In genomic region chr5:40681351-40682311, GRCh38 we compare ENCODE assay signal across 8 cellular contexts. TPM values are rescaled to one million over a fixed set of nuclear protein-coding genes. Genes with fewer than 3 reads are reported as not detected.
A peak's percentile ranks its signal among the peaks of the same experiment; 100 is the strongest.
DNase-seq lines count a peak whose midpoint lies in the region; ATAC-seq and TF ChIP-seq lines count a peak whose summit lies in the region.

No MANE protein-coding gene starts in this region.

- peak overlapping the region; percentile 90 for H3K4me2 ChIP-seq in mammary epithelial cell (ENCODE audit: insufficient read depth, low read depth, low read length)

- no peaks in the 10 kb centered on the region for H3K9me3 Mint-ChIP-seq in stimulated activated effector memory CD8-positive, alpha-beta T cell treated with anti-CD3 and anti-CD28 coated beads, Interleukin-12 subunit alpha, Interleukin-12 subunit beta, amount 100 ng/mL, for 72 hours

- H3K36me3 Mint-ChIP-seq in stimulated activated effector memory CD8-positive, alpha-beta T cell treated with anti-CD3 and anti-CD28 coated beads, Interleukin-12 subunit alpha, Interleukin-12 subunit beta, amount 100 ng/mL, for 72 hours, result peaks cover 82% of the 10 kb centered on the region

- H3K4me3 ChIP-seq in AG04449 (ENCODE audit: low read depth, low read length) (peak overlapping the region; percentile 75), mammary epithelial cell (replicated peaks in 1 of 3; ENCODE audit: insufficient read depth in 1 of 3, low read depth in 2 of 3, low read length in 3 of 3) (peak overlapping the region; percentile 50 to 86 (median 86))

- H3K27ac ChIP-seq in RWPE1 (peak overlapping the region; percentile 98), mammary epithelial cell (ENCODE audit: insufficient read depth, low read depth, low read length) (no peak overlapping the region)

- TF ChIP-seq CTCF in AG04449 (IDR thresholded peaks at IDR 0.05; ENCODE audit: insufficient read depth, low read length, missing control alignments) (no peak), RWPE1 (conservative IDR thresholded peaks at IDR 0.05; ENCODE audit: low read depth) (no peak), mammary epithelial cell (conservative IDR thresholded peaks at IDR 0.05 in 1 of 2, IDR thresholded peaks at IDR 0.05 in 1 of 2; ENCODE audit: extremely low read depth in 1 of 2, insufficient read depth in 1 of 2, low read depth in 1 of 2, low read length in 2 of 2) (no peak)

- H3K4me1 ChIP-seq in mammary epithelial cell (ENCODE audit: insufficient read depth, low read length), result peaks cover 40% of the 10 kb centered on the region

- H3K36me3 ChIP-seq in mammary epithelial cell (ENCODE audit: insufficient read depth, low read length), result peaks cover 3% of the 10 kb centered on the region

- BruUV-seq in mammary epithelial cell (replicated peaks; lab: Mats Ljungman, UMichigan), result no TSS peak

- peaks cover 6% of the 10 kb centered on the region for H3K9me3 ChIP-seq in mammary epithelial cell (replicated peaks; ENCODE audit: insufficient read depth, low read length)

- WGBS in mammary epithelial cell (ENCODE audit: low coverage, missing lambda C conversion rate), result 61% methylated on average over 28 of the region's 71 CpGs

- H3K79me2 ChIP-seq in mammary epithelial cell (ENCODE audit: insufficient read depth, low read length), result peaks cover 65% of the 10 kb centered on the region

- intact Hi-C loops in mammary epithelial cell (cut with micrococcal nuclease), result no loop called here

- CTCF ChIA-PET in AG04449 (lab: Yijun Ruan, JAX), result interaction anchor here (1.0 to 7.5 kb wide), 3 partner anchors 733 to 968 kb away, joined by 5 to 50 read pairs (median 5); no protein-coding TSS in a partner anchor
- CTCF ChIA-PET in RWPE1 (lab: Yijun Ruan, JAX), result interaction anchor here (0.6 to 0.7 kb wide), 4 partner anchors 53 to 825 kb away, joined by 3 to 4 read pairs (median 3); no protein-coding TSS in a partner anchor
- CTCF ChIA-PET in mammary epithelial cell (lab: Charles Lee; ENCODE audit: low non-redundant PET), result no interaction called here

- DNase-seq in AG04449 (ENCODE audit: low read depth, low spot score) (no peak), RWPE1 (ENCODE audit: low spot score) (peak; percentile 33), mammary epithelial cell (no peak), left kidney (ENCODE audit: low read depth, low spot score) (peak; percentile 66), NCI-H1092 treated with DMSO at 0.1 percent for 48 hours (lab: John Stamatoyannopoulos, UW) (no peak)
- DNase-seq in stimulated activated effector memory CD8-positive, alpha-beta T cell treated with anti-CD3 and anti-CD28 coated beads, Interleukin-12 subunit alpha, Interleukin-12 subunit beta, amount 100 ng/mL, for 72 hours (ENCODE audit: low spot score in 2 of 2), result peak; percentile 38 to 83

- no peaks in the 10 kb centered on the region for H3K27me3 ChIP-seq in mammary epithelial cell (ENCODE audit: insufficient read depth, low read length)

- H3K4me3 Mint-ChIP-seq in stimulated activated effector memory CD8-positive, alpha-beta T cell treated with anti-CD3 and anti-CD28 coated beads, Interleukin-12 subunit alpha, Interleukin-12 subunit beta, amount 100 ng/mL, for 72 hours, result peak overlapping the region; percentile 99

- POLR2A ChIA-PET in AG04449 (lab: Yijun Ruan, JAX) (no interaction called here), RWPE1 (lab: Yijun Ruan, JAX; ENCODE audit: low non-redundant PET) (no interaction called here)

- ATAC-seq in GM21526 (IDR thresholded peaks at IDR 0.05; ENCODE audit: low FRiP score, unreplicated experiment) (peak; percentile 27), GM21381 (IDR thresholded peaks at IDR 0.05; ENCODE audit: unreplicated experiment) (no peak)
- peak; percentile 0 for ATAC-seq in stimulated activated effector memory CD8-positive, alpha-beta T cell treated with anti-CD3 and anti-CD28 coated beads, Interleukin-12 subunit alpha, Interleukin-12 subunit beta, amount 100 ng/mL, for 72 hours

- H3K27ac Mint-ChIP-seq in stimulated activated effector memory CD8-positive, alpha-beta T cell treated with anti-CD3 and anti-CD28 coated beads, Interleukin-12 subunit alpha, Interleukin-12 subunit beta, amount 100 ng/mL, for 72 hours, result peak overlapping the region; percentile 99

- peak overlapping the region; percentile 82 for H2AFZ ChIP-seq in mammary epithelial cell (ENCODE audit: low read depth, low read length)

- peaks cover 30% of the 10 kb centered on the region for H3K4me1 Mint-ChIP-seq in stimulated activated effector memory CD8-positive, alpha-beta T cell treated with anti-CD3 and anti-CD28 coated beads, Interleukin-12 subunit alpha, Interleukin-12 subunit beta, amount 100 ng/mL, for 72 hours

- no peak overlapping the region for H3K9ac ChIP-seq in mammary epithelial cell (ENCODE audit: insufficient read depth, low read length)

- no peaks in the 10 kb centered on the region for H4K20me1 ChIP-seq in mammary epithelial cell (ENCODE audit: insufficient read depth, low read length)

- in situ Hi-C loops in mammary epithelial cell (cut with MboI; ENCODE audit: low sequenced_read_pairs in 2 of 2), result loop anchor here (5.0 to 25.0 kb wide), 6 partner anchors 177 to 1094 kb away; no protein-coding TSS in a partner anchor

- dilution Hi-C loops in mammary epithelial cell (cut with HindIII; ENCODE audit: low sequenced_read_pairs), result loop anchor here (25.0 kb wide), 1 partner anchor 269 kb away; no protein-coding TSS in a partner anchor

RNA-seq across cellular contexts. Expression of gene PTGER4, which starts 1.9 kb away (rescaled TPM):
- 10 to 100 TPM in 1 of 2 donors, 1 to 10 TPM in 1; 4.9 to 13.2 TPM for total RNA-seq in mammary epithelial cell
- polyA plus RNA-seq in mammary epithelial cell, result 7.6 TPM
- polyA minus RNA-seq in mammary epithelial cell, result 2.1 TPM

Comparison
In these comparisons a context has a peak if more than half of its experiments do, and no peak if none do; other contexts are left out.
1. DNase-seq: peak in RWPE1 (single experiment), left kidney (single experiment) and stimulated activated effector memory CD8-positive, alpha-beta T cell treated with anti-CD3 and anti-CD28 coated beads, Interleukin-12 subunit alpha, Interleukin-12 subunit beta, amount 100 ng/mL, for 72 hours (2 of 2); none in AG04449 (single experiment), mammary epithelial cell (single experiment) and NCI-H1092 treated with DMSO at 0.1 percent for 48 hours (single experiment).